In genomic region chr20:62112368-62112767, GRCh38 we compare ENCODE assay signal across 27 cellular contexts.
"Had no signal": no experiment of that assay in that cellular context is flagged by ENCODE, and none has a peak within 500 bp of the region (broad histone marks: within the 10 kb centered on the region; RNA-seq: fewer than 3 reads in every experiment).

No MANE protein-coding gene starts in this region.

- H3K4me3 ChIP-seq: colonic mucosa, coronary artery, dorsolateral prefrontal cortex, esophagus muscularis mucosa, esophagus squamous epithelium, gastrocnemius medialis, gastroesophageal sphincter, heart left ventricle had no signal

- H3K4me1 ChIP-seq: colonic mucosa, esophagus squamous epithelium, foreskin keratinocyte, gastroesophageal sphincter had no signal

- ATAC-seq: effector memory CD8-positive, alpha-beta T cell; esophagus mucosa; foreskin keratinocyte; gastrocnemius medialis; gastroesophageal sphincter; heart left ventricle had no signal

- H3K27me3 ChIP-seq: colonic mucosa, gastrocnemius medialis had no signal

- H3K27ac ChIP-seq: colonic mucosa, coronary artery, dorsolateral prefrontal cortex, epithelial cell of prostate, esophagus muscularis mucosa, esophagus squamous epithelium, foreskin keratinocyte, gastrocnemius medialis, gastroesophageal sphincter, heart left ventricle had no signal

- FAIRE-seq: colon, endometrium, endothelial cell of umbilical vein, frontal cortex had no signal

- H3K9me3 ChIP-seq: colonic mucosa had no signal

- H3K36me3 ChIP-seq: colonic mucosa, esophagus muscularis mucosa, esophagus squamous epithelium, gastrocnemius medialis, gastroesophageal sphincter, heart left ventricle had no signal

- DNase-seq: colonic mucosa; cortex of kidney; dermis blood vessel endothelial cell; dorsolateral prefrontal cortex; effector CD4-positive, alpha-beta T cell; effector CD8-positive, alpha-beta T cell; effector memory CD4-positive, alpha-beta T cell; effector memory CD8-positive, alpha-beta T cell; endodermal cell; erythroblast; esophagus squamous epithelium; foreskin fibroblast; foreskin keratinocyte; foreskin melanocyte; gastrocnemius medialis; glutamatergic neuron; head of caudate nucleus; heart left ventricle had no signal
